13 cellular contexts compared by ENCODE assay signal in genomic region chr2:1653956-1654695, GRCh38.
DNase-seq lines count a peak whose midpoint lies in the region; ATAC-seq and TF ChIP-seq lines count a peak whose summit lies in the region.
"Had no signal": no experiment of that assay in that cellular context is flagged by ENCODE, and none has a peak within 500 bp of the region (broad histone marks: within the 10 kb centered on the region; RNA-seq: fewer than 3 reads in every experiment).

No MANE protein-coding gene starts in this region.

- TF ChIP-seq CTCF in heart left ventricle (IDR thresholded peaks at IDR 0.05) (no peak), endodermal cell (conservative IDR thresholded peaks at IDR 0.05) (no peak), vagina (IDR thresholded peaks at IDR 0.05) (no peak)

- WGBS in heart left ventricle, 4 donors: 80 to 82% (median 80%) methylated on average over 14 of the region's 14 CpGs
- 93 to 97% methylated on average over 13 to 14 of the region's 14 CpGs for WGBS in endodermal cell (ENCODE audit: insufficient coverage in 1 of 2, insufficient read length in 1 of 2), 2 experiments

- H3K27me3 ChIP-seq in heart left ventricle: no peaks in the 10 kb centered on the region
- no peaks in the 10 kb centered on the region for H3K27me3 ChIP-seq in endodermal cell (ENCODE audit: control insufficient read depth, insufficient read depth, low read length, poor library complexity, severe bottlenecking)
- no peaks in the 10 kb centered on the region for H3K27me3 ChIP-seq in muscle layer of colon (ENCODE audit: control insufficient read depth in 1 of 2, insufficient read depth in 2 of 2, low read length in 2 of 2)
- no peaks in the 10 kb centered on the region for H3K27me3 ChIP-seq in vagina
- no peaks in the 10 kb centered on the region for H3K27me3 ChIP-seq in CD8-positive, alpha-beta memory T cell (ENCODE audit: insufficient read depth, low read length, poor library complexity, severe bottlenecking)

- TF ChIP-seq POLR2A in heart left ventricle (IDR thresholded peaks at IDR 0.05): no peak
- no peak for TF ChIP-seq POLR2A in vagina (IDR thresholded peaks at IDR 0.05)

- no peak overlapping the region for H3K4me3 Mint-ChIP-seq in endodermal cell
- H3K4me3 Mint-ChIP-seq in CD8-positive, alpha-beta memory T cell: no peak overlapping the region
- H3K4me3 Mint-ChIP-seq: memory B cell had no signal

- H3K9me3 ChIP-seq in heart left ventricle: no peaks in the 10 kb centered on the region
- H3K9me3 ChIP-seq in endodermal cell (ENCODE audit: control insufficient read depth, low read length): no peaks in the 10 kb centered on the region
- H3K9me3 ChIP-seq in muscle layer of colon (ENCODE audit: low read length): no peaks in the 10 kb centered on the region
- no peaks in the 10 kb centered on the region for H3K9me3 ChIP-seq in vagina
- H3K9me3 ChIP-seq in CD8-positive, alpha-beta memory T cell (ENCODE audit: low read length): no peaks in the 10 kb centered on the region
- H3K9me3 ChIP-seq: A549 had no signal

- H3K27ac Mint-ChIP-seq in endodermal cell: no peak overlapping the region
- no peak overlapping the region for H3K27ac Mint-ChIP-seq in CD8-positive, alpha-beta memory T cell
- H3K27ac Mint-ChIP-seq: memory B cell had no signal

- H3K9me3 Mint-ChIP-seq in endodermal cell: no peaks in the 10 kb centered on the region
- H3K9me3 Mint-ChIP-seq in CD8-positive, alpha-beta memory T cell: peaks cover 0 to 8% (median 2%) of the 10 kb centered on the region in 5 donors

- H3K27ac ChIP-seq in heart left ventricle: peak overlapping the region; percentile 28 to 92 (median 68)
- no peak overlapping the region for H3K27ac ChIP-seq in endodermal cell (ENCODE audit: low read depth, low read length)
- H3K27ac ChIP-seq in muscle layer of colon (ENCODE audit: low read depth, low read length): peak overlapping the region; percentile 91
- peak overlapping the region; percentile 74 for H3K27ac ChIP-seq in vagina
- H3K27ac ChIP-seq in CD8-positive, alpha-beta memory T cell (ENCODE audit: low read depth, low read length): no peak overlapping the region
- H3K27ac ChIP-seq: A549 had no signal

- peaks cover 45% of the 10 kb centered on the region for H3K36me3 Mint-ChIP-seq in endodermal cell (ENCODE audit: low read depth)
- no peaks in the 10 kb centered on the region for H3K36me3 Mint-ChIP-seq in CD8-positive, alpha-beta memory T cell
- H3K36me3 Mint-ChIP-seq: memory B cell had no signal

- no peak overlapping the region for H3K9ac ChIP-seq in endodermal cell (ENCODE audit: extremely low read depth, low read length, poor library complexity, severe bottlenecking)
- H3K9ac ChIP-seq in muscle layer of colon (ENCODE audit: low read length): no peak overlapping the region

- no peaks in the 10 kb centered on the region for H3K27me3 Mint-ChIP-seq in endodermal cell (ENCODE audit: insufficient read depth)
- peaks cover 6 to 8% of the 10 kb centered on the region in 2 donors for H3K27me3 Mint-ChIP-seq in CD8-positive, alpha-beta memory T cell

- H3K4me1 ChIP-seq in heart left ventricle (peaks cover 0 to 49% (median 24%) of the 10 kb centered on the region in 12 donors), endodermal cell (ENCODE audit: control insufficient read depth, insufficient read depth, low read length) (no peaks in the 10 kb centered on the region), muscle layer of colon (ENCODE audit: insufficient read depth, low read length) (peaks cover 41% of the 10 kb centered on the region), vagina (peaks cover 21% of the 10 kb centered on the region)
- no peaks in the 10 kb centered on the region for H3K4me1 ChIP-seq in CD8-positive, alpha-beta memory T cell (ENCODE audit: insufficient read depth, low read length)

- POLR2A ChIA-PET in CD8-positive, alpha-beta memory T cell (lab: Charles Lee): no interaction called here

- intact Hi-C loops in heart left ventricle (cut with DNase I): loop anchor here in 8 of 10 donors (2.0 to 10.0 kb wide), 9 partner anchors 52 to 93 kb away; partner anchors contain the start of gene PXDN (in 6 of the 8)
- intact Hi-C loops in cardiac septum (cut with DNase I): loop anchor here (5.0 kb wide), 3 partner anchors 47 to 88 kb away; partner anchors contain the start of gene PXDN
- intact Hi-C loops in vagina (cut with DNase I): loop anchor here (5.0 to 10.0 kb wide), 2 partner anchors 88 to 1921 kb away; partner anchors contain the start of genes PXDN and RPS7

- DNase-seq in heart left ventricle: peak in 1 of 5 donors; percentile 27
- DNase-seq in cardiac septum (ENCODE audit: low spot score): no peak
- peak; percentile 26 for DNase-seq in endodermal cell
- peak in 1 of 2 donors; percentile 56 for DNase-seq in vagina (ENCODE audit: extremely low spot score in 2 of 2)
- no peak for DNase-seq in CD8-positive, alpha-beta memory T cell
- DNase-seq in SW480 (ENCODE audit: low spot score): no peak
- DNase-seq: activated gamma-delta T cell; NCI-H187; stimulated activated CD4-positive, alpha-beta T cell treated with anti-CD3 and anti-CD28 coated beads, Interleukin-2, amount 100 ng/mL, for 24 hours had no signal

- peaks cover 0 to 19% (median 13%) of the 10 kb centered on the region in 9 donors for H3K36me3 ChIP-seq in heart left ventricle
- peaks cover 52% of the 10 kb centered on the region for H3K36me3 ChIP-seq in endodermal cell (ENCODE audit: control insufficient read depth, insufficient read depth, low read length)
- peaks cover 9% of the 10 kb centered on the region for H3K36me3 ChIP-seq in muscle layer of colon (ENCODE audit: insufficient read depth, low read length)
- peaks cover 0 to 2% of the 10 kb centered on the region in 2 donors for H3K36me3 ChIP-seq in vagina
- no peaks in the 10 kb centered on the region for H3K36me3 ChIP-seq in CD8-positive, alpha-beta memory T cell (ENCODE audit: insufficient read depth, low read length)

- CTCF ChIA-PET in CD8-positive, alpha-beta memory T cell (lab: Charles Lee): no interaction called here

- peak overlapping the region in 1 of 12 donors; percentile 12 for H3K4me3 ChIP-seq in heart left ventricle
- no peak overlapping the region for H3K4me3 ChIP-seq in endodermal cell (ENCODE audit: low read length)
- no peak overlapping the region for H3K4me3 ChIP-seq in muscle layer of colon (ENCODE audit: low read depth in 1 of 2, low read length in 2 of 2)
- no peak overlapping the region for H3K4me3 ChIP-seq in vagina
- H3K4me3 ChIP-seq in CD8-positive, alpha-beta memory T cell (ENCODE audit: low read length): no peak overlapping the region
- H3K4me3 ChIP-seq: A549 had no signal

- ATAC-seq in heart left ventricle (peak in 2 of 4 donors; percentile 20 to 59), GM18498 (IDR thresholded peaks at IDR 0.05; ENCODE audit: unreplicated experiment) (no peak)

- no peaks in the 10 kb centered on the region for H3K4me1 Mint-ChIP-seq in endodermal cell
- no peaks in the 10 kb centered on the region for H3K4me1 Mint-ChIP-seq in CD8-positive, alpha-beta memory T cell

Comparison
In these comparisons a context has a peak if more than half of its experiments do, and no peak if none do; other contexts are left out.
1. H3K27ac ChIP-seq: peak in heart left ventricle (12 of 12), muscle layer of colon (single experiment) and vagina (single experiment); none in endodermal cell (single experiment) and CD8-positive, alpha-beta memory T cell (single experiment).